In genomic region chr19:8526345-8527062, GRCh38 we compare ENCODE assay signal across 8 cellular contexts. TPM values are rescaled to one million over a fixed set of nuclear protein-coding genes. Genes with fewer than 3 reads are reported as not detected.
DNase-seq lines count a peak whose midpoint lies in the region; ATAC-seq lines count a peak whose summit lies in the region.

No MANE protein-coding gene starts in this region.

- H3K27me3 ChIP-seq in muscle layer of colon (ENCODE audit: control insufficient read depth in 1 of 2, insufficient read depth in 2 of 2, low read length in 2 of 2) = no peaks in the 10 kb centered on the region
- no peaks in the 10 kb centered on the region for H3K27me3 ChIP-seq in aorta (ENCODE audit: control insufficient read depth in 1 of 2, insufficient read depth in 2 of 2, low read length in 1 of 2)

- peak overlapping the region; percentile 43 to 77 for H3K4me3 ChIP-seq in muscle layer of colon (ENCODE audit: low read depth in 1 of 2, low read length in 2 of 2)
- H3K4me3 ChIP-seq in aorta (ENCODE audit: low read length in 2 of 2) = peak overlapping the region; percentile 42 to 63

- peaks cover 12% of the 10 kb centered on the region for H3K36me3 Mint-ChIP-seq in activated naive CD8-positive, alpha-beta T cell treated with anti-CD3 and anti-CD28 coated beads for 36 hours
- peaks cover 22% of the 10 kb centered on the region for H3K36me3 Mint-ChIP-seq in activated naive CD8-positive, alpha-beta T cell treated with anti-CD3 and anti-CD28 coated beads, Interleukin-2, amount 50 U/mL, for 24 hours (ENCODE audit: low read depth)

- H3K9me3 ChIP-seq in muscle layer of colon (ENCODE audit: low read length) (no peaks in the 10 kb centered on the region), aorta (ENCODE audit: control insufficient read depth, low read length) (no peaks in the 10 kb centered on the region)

- H3K27me3 Mint-ChIP-seq in activated naive CD8-positive, alpha-beta T cell treated with anti-CD3 and anti-CD28 coated beads for 36 hours = no peaks in the 10 kb centered on the region
- H3K27me3 Mint-ChIP-seq in activated naive CD8-positive, alpha-beta T cell treated with anti-CD3 and anti-CD28 coated beads, Interleukin-2, amount 50 U/mL, for 24 hours = no peaks in the 10 kb centered on the region

- peak; percentile 27 for DNase-seq in activated naive CD8-positive, alpha-beta T cell treated with anti-CD3 and anti-CD28 coated beads for 36 hours
- no peak for DNase-seq in activated naive CD8-positive, alpha-beta T cell treated with anti-CD3 and anti-CD28 coated beads, Interleukin-2, amount 50 U/mL, for 24 hours
- DNase-seq in SK-N-DZ (ENCODE audit: low spot score) (peak; percentile 89), fibroblast of peridontal ligament (ENCODE audit: extremely low read depth) (peak; percentile 89), aorta (peak; percentile 91 to 95)
- DNase-seq in stimulated activated CD4-positive, alpha-beta T cell treated with anti-CD3 and anti-CD28 coated beads, Interleukin-15, amount 100 ng/mL, for 24 hours = no peak

- 6 to 9% methylated on average over 49 to 57 of the region's 57 CpGs for WGBS in aorta, 2 donors

- no peak overlapping the region for H3K27ac Mint-ChIP-seq in activated naive CD8-positive, alpha-beta T cell treated with anti-CD3 and anti-CD28 coated beads for 36 hours
- H3K27ac Mint-ChIP-seq in activated naive CD8-positive, alpha-beta T cell treated with anti-CD3 and anti-CD28 coated beads, Interleukin-2, amount 50 U/mL, for 24 hours = no peak overlapping the region

- H3K4me1 Mint-ChIP-seq in activated naive CD8-positive, alpha-beta T cell treated with anti-CD3 and anti-CD28 coated beads for 36 hours = peaks cover 7% of the 10 kb centered on the region
- peaks cover 4% of the 10 kb centered on the region for H3K4me1 Mint-ChIP-seq in activated naive CD8-positive, alpha-beta T cell treated with anti-CD3 and anti-CD28 coated beads, Interleukin-2, amount 50 U/mL, for 24 hours

- H3K27ac ChIP-seq in muscle layer of colon (ENCODE audit: low read depth, low read length) = peak overlapping the region; percentile 78
- H3K27ac ChIP-seq in aorta (ENCODE audit: low read depth in 1 of 2, low read length in 2 of 2) = no peak overlapping the region

- ATAC-seq in activated naive CD8-positive, alpha-beta T cell treated with anti-CD3 and anti-CD28 coated beads, Interleukin-2, amount 50 U/mL, for 24 hours = no peak
- ATAC-seq in aorta (ENCODE audit: low FRiP score) (peak; percentile 91), HG03159 (IDR thresholded peaks at IDR 0.05; ENCODE audit: unreplicated experiment) (no peak)

- H3K9me3 Mint-ChIP-seq in activated naive CD8-positive, alpha-beta T cell treated with anti-CD3 and anti-CD28 coated beads for 36 hours = no peaks in the 10 kb centered on the region
- H3K9me3 Mint-ChIP-seq in activated naive CD8-positive, alpha-beta T cell treated with anti-CD3 and anti-CD28 coated beads, Interleukin-2, amount 50 U/mL, for 24 hours = no peaks in the 10 kb centered on the region

- no peaks in the 10 kb centered on the region for H3K36me3 ChIP-seq in muscle layer of colon (ENCODE audit: insufficient read depth, low read length)
- no peaks in the 10 kb centered on the region for H3K36me3 ChIP-seq in aorta (ENCODE audit: control insufficient read depth in 1 of 2, insufficient read depth in 2 of 2, low read length in 1 of 2)

- peak overlapping the region; percentile 65 for H3K9ac ChIP-seq in muscle layer of colon (ENCODE audit: low read length)

- no peaks in the 10 kb centered on the region for H3K4me1 ChIP-seq in muscle layer of colon (ENCODE audit: insufficient read depth, low read length)
- no peaks in the 10 kb centered on the region for H3K4me1 ChIP-seq in aorta (ENCODE audit: control insufficient read depth in 1 of 2, insufficient read depth in 2 of 2, low read length in 2 of 2)

- peak overlapping the region; percentile 27 for H3K4me3 Mint-ChIP-seq in activated naive CD8-positive, alpha-beta T cell treated with anti-CD3 and anti-CD28 coated beads for 36 hours
- H3K4me3 Mint-ChIP-seq in activated naive CD8-positive, alpha-beta T cell treated with anti-CD3 and anti-CD28 coated beads, Interleukin-2, amount 50 U/mL, for 24 hours = no peak overlapping the region

- intact Hi-C loops in aorta (cut with DNase I) = no loop called here

RNA-seq across cellular contexts. Expression of gene ZNF414, which starts 12.5 kb away (rescaled TPM):
- 10 to 100 TPM; 21.2 to 23.4 TPM for total RNA-seq in activated naive CD8-positive, alpha-beta T cell treated with anti-CD3 and anti-CD28 coated beads for 36 hours
- 0.73 and 2.3 TPM in 2 replicates for polyA plus RNA-seq in SK-N-DZ (2014; cell fraction: cytosol; rRNA removed)
- 21.2 and 35.6 TPM in 2 replicates for polyA plus RNA-seq in SK-N-DZ (2014; cell fraction: nucleus; rRNA removed)
- 10 to 100 TPM; 16.4 to 17.7 TPM for total RNA-seq in aorta
- polyA plus RNA-seq in aorta = 10 to 100 TPM in 1 of 2 donors, 1 to 10 TPM in 1; 4.0 to 33.0 TPM

RNA-seq across cellular contexts. Expression of gene PRAM1, which starts 24.1 kb away (rescaled TPM):
- under 1 TPM; 0.33 to 0.68 TPM for total RNA-seq in activated naive CD8-positive, alpha-beta T cell treated with anti-CD3 and anti-CD28 coated beads for 36 hours
- polyA plus RNA-seq in SK-N-DZ (2014; cell fraction: cytosol; rRNA removed) = not detected in 2 replicates
- polyA plus RNA-seq in SK-N-DZ (2014; cell fraction: nucleus; rRNA removed) = not detected in 2 replicates
- total RNA-seq in aorta = 1 to 10 TPM; 2.5 to 3.8 TPM
- 1 to 10 TPM in 1 of 2 donors, under 1 TPM in 1; 0.25 to 3.2 TPM for polyA plus RNA-seq in aorta

RNA-seq across cellular contexts. Expression of gene MYO1F, which starts 50.7 kb away (rescaled TPM):
- total RNA-seq in activated naive CD8-positive, alpha-beta T cell treated with anti-CD3 and anti-CD28 coated beads for 36 hours = 1 to 10 TPM; 4.5 to 4.8 TPM
- polyA plus RNA-seq in SK-N-DZ (2014; cell fraction: cytosol; rRNA removed) = 0.06 TPM in 1 of 2 replicates, not detected in the other
- polyA plus RNA-seq in SK-N-DZ (2014; cell fraction: nucleus; rRNA removed) = 0.41 TPM in 1 of 2 replicates, not detected in the other
- total RNA-seq in aorta = 10 to 100 TPM; 30.3 to 63.8 TPM
- polyA plus RNA-seq in aorta = 10 to 100 TPM in 1 of 2 donors, 1 to 10 TPM in 1; 2.1 to 10.0 TPM

Comparison
In these comparisons a context has a peak if more than half of its experiments do, and no peak if none do; other contexts are left out.
1. DNase-seq: peak in activated naive CD8-positive, alpha-beta T cell treated with anti-CD3 and anti-CD28 coated beads for 36 hours (single experiment), SK-N-DZ (single experiment), fibroblast of peridontal ligament (single experiment) and aorta (2 of 2); none in activated naive CD8-positive, alpha-beta T cell treated with anti-CD3 and anti-CD28 coated beads, Interleukin-2, amount 50 U/mL, for 24 hours (single experiment) and stimulated activated CD4-positive, alpha-beta T cell treated with anti-CD3 and anti-CD28 coated beads, Interleukin-15, amount 100 ng/mL, for 24 hours (single experiment).
2. RNA of gene MYO1F, which starts 50.7 kb away (total RNA-seq): 30.3 to 63.8 TPM in aorta; 4.5 to 4.8 TPM in activated naive CD8-positive, alpha-beta T cell treated with anti-CD3 and anti-CD28 coated beads for 36 hours; every median in the first group is over 4 times any median in the second.